Comparison of ENCODE assay signal across 22 cellular contexts in the genomic region with DNA sequence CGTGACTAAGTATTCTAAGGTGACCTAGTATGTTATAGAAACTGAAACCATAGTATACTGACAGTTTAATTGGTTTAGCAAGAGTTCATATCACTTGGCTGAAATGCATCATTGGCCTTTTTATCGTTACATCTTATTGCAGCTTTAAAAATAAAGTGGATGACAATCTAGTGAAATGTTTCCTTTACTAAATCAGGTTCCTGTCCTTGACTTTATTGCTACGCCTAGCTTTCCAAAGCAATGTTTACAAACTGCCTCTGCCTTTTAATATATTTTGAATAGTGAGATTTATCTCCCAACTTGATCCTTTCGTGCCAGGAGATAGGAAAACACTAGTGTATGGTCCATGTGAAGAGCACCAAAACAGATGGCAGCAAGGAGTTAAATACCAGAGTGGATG.
DNase-seq lines count a peak whose midpoint lies in the region; ATAC-seq, FAIRE-seq and TF ChIP-seq lines count a peak whose summit lies in the region.
"Had no signal": no experiment of that assay in that cellular context is flagged by ENCODE, and none has a peak within 500 bp of the region (broad histone marks: within the 10 kb centered on the region; RNA-seq: fewer than 3 reads in every experiment).

No MANE protein-coding gene starts in this region.

- no peak overlapping the region for H3K4me3 Mint-ChIP-seq in CD14-positive monocyte
- H3K4me3 Mint-ChIP-seq: CD4-positive, CD25-positive, alpha-beta regulatory T cell; IgD-negative memory B cell had no signal

- no TSS peak for BruUV-seq in GM12878 (replicated peaks; lab: Mats Ljungman, UMichigan)

- ATAC-seq in GM12878: peak; percentile 49; the same call in 2 of the 3 replicates
- ATAC-seq: HCT116 had no signal

- DNase-seq in DMS153 treated with DMSO at 0.1 percent for 48 hours (lab: John Stamatoyannopoulos, UW; ENCODE audit: unreplicated experiment) (peak; percentile 45), HEK293T (ENCODE audit: extremely low spot score) (no peak), GM12878 (ENCODE audit: low read depth, low spot score) (no peak), NCI-H526 treated with DMSO at 0.1 percent for 48 hours (lab: John Stamatoyannopoulos, UW) (no peak), CD14-positive monocyte (ENCODE audit: low spot score) (no peak)
- no peak for DNase-seq in effector CD4-positive, alpha-beta T cell
- DNase-seq: BE2C; CD4-positive, CD25-positive, alpha-beta regulatory T cell; DND-41; MV-4-11; NCI-H1694 treated with DMSO at 0.1 percent for 48 hours; NCI-H2081 treated with DMSO at 0.1 percent for 48 hours; NCI-H510A; NCI-H748 treated with DMSO at 0.1 percent for 48 hours; OCI-M1; SJCRH30 had no signal

- RAD21 ChIA-PET in GM12878 (lab: Charles Lee; ENCODE audit: unreplicated experiment): interaction anchor here (0.9 to 1.5 kb wide), 2 partner anchors 38 to 126 kb away, joined by 3 to 4 read pairs; no protein-coding TSS in a partner anchor

- 27% methylated on average over 4 of the region's 4 CpGs for WGBS in GM12878 (ENCODE audit: insufficient coverage, insufficient replicate concordance, low lambda C conversion rate, missing lambda C conversion rate)

- no peak overlapping the region for H3K4me3 ChIP-seq in GM12878
- peak overlapping the region; percentile 28 for H3K4me3 ChIP-seq in neural cell (ENCODE audit: low read length)
- H3K4me3 ChIP-seq: SJCRH30 had no signal

- H3K4me2 ChIP-seq in GM12878 (ENCODE audit: control insufficient read depth, insufficient read depth) (no peak overlapping the region), neural cell (ENCODE audit: low read length) (no peak overlapping the region)

- no peaks in the 10 kb centered on the region for H3K27me3 Mint-ChIP-seq in CD14-positive monocyte (ENCODE audit: low read depth in 3 of 3)
- H3K27me3 Mint-ChIP-seq: CD4-positive, CD25-positive, alpha-beta regulatory T cell had no signal

- POLR2A ChIA-PET in HEK293T (lab: Yijun Ruan, JAX) (interaction anchor here (1.6 kb wide), 1 partner anchor 81 kb away, joined by 5 read pairs; no protein-coding TSS in a partner anchor), GM12878 (lab: Charles Lee) (no interaction called here)

- H3K27ac Mint-ChIP-seq in CD14-positive monocyte: no peak overlapping the region
- H3K27ac Mint-ChIP-seq: CD4-positive, CD25-positive, alpha-beta regulatory T cell; IgD-negative memory B cell had no signal

- no peaks in the 10 kb centered on the region for H3K4me1 ChIP-seq in GM12878 (ENCODE audit: control insufficient read depth, insufficient read depth, low read length)
- H3K4me1 ChIP-seq: BE2C had no signal

- H3K9ac ChIP-seq in GM12878 (ENCODE audit: control insufficient read depth, insufficient read depth, low read length): no peak overlapping the region
- no peak overlapping the region for H3K9ac ChIP-seq in neural cell (ENCODE audit: low read length)

- H3F3A ChIP-seq in neural cell (ENCODE audit: insufficient read depth, low read length, poor library complexity, severe bottlenecking): no peaks in the 10 kb centered on the region

- H3K4me1 Mint-ChIP-seq in CD14-positive monocyte: no peaks in the 10 kb centered on the region

- TF ChIP-seq POLR2A in GM12878 (IDR thresholded peaks at IDR 0.05; ENCODE audit: low read depth, low read length): no peak

- H3K36me3 ChIP-seq in GM12878 (ENCODE audit: control insufficient read depth in 2 of 2, insufficient read depth in 2 of 2, low read length in 1 of 2): no peaks in the 10 kb centered on the region
- H3K36me3 ChIP-seq in neural cell (ENCODE audit: insufficient read depth, low read length): no peaks in the 10 kb centered on the region
- H3K36me3 ChIP-seq: BE2C, SJCRH30 had no signal

- H3K27ac ChIP-seq in GM12878 (ENCODE audit: control insufficient read depth, insufficient read depth) (no peak overlapping the region), neural cell (ENCODE audit: low read length) (no peak overlapping the region)
- H3K27ac ChIP-seq: SJCRH30 had no signal

- no peaks in the 10 kb centered on the region for H3K36me3 Mint-ChIP-seq in CD14-positive monocyte
- H3K36me3 Mint-ChIP-seq: CD4-positive, CD25-positive, alpha-beta regulatory T cell; IgD-negative memory B cell had no signal

- H3K9me3 Mint-ChIP-seq in CD14-positive monocyte: peaks cover 0 to 6% (median 0%) of the 10 kb centered on the region in 7 donors

- intact Hi-C loops in GM12878 (cut with micrococcal nuclease; ENCODE audit: unreplicated experiment) (no loop called here), CD14-positive monocyte (cut with micrococcal nuclease) (no loop called here)

- no peaks in the 10 kb centered on the region for H3K79me2 ChIP-seq in GM12878 (ENCODE audit: control insufficient read depth, insufficient read depth, low read length)
- H3K79me2 ChIP-seq in neural cell (replicated peaks; ENCODE audit: insufficient read depth, low read length): no peaks in the 10 kb centered on the region

- no peak overlapping the region for H2AFZ ChIP-seq in GM12878 (ENCODE audit: control insufficient read depth, low read depth, low read length)
- H2AFZ ChIP-seq in neural cell (ENCODE audit: low read depth, low read length): no peak overlapping the region

- in situ Hi-C loops in GM12878 (cut with MboI): no loop called here

- no peaks in the 10 kb centered on the region for H3K9me3 ChIP-seq in GM12878 (replicated peaks; ENCODE audit: control insufficient read depth, insufficient read depth, low read length)
- H3K9me3 ChIP-seq in neural cell (ENCODE audit: low read length): no peaks in the 10 kb centered on the region
- H3K9me3 ChIP-seq: BE2C, SJCRH30 had no signal

- no peaks in the 10 kb centered on the region for H3K9me2 ChIP-seq in neural cell (ENCODE audit: insufficient read depth, low read length)

- CTCF ChIA-PET in HEK293T (lab: Yijun Ruan, JAX): interaction anchor here (0.9 to 1.6 kb wide), 4 partner anchors 14 to 126 kb away, joined by 3 to 6 read pairs (median 4); no protein-coding TSS in a partner anchor
- CTCF ChIA-PET in GM12878 (lab: Yijun Ruan, JAX): interaction anchor here (0.9 to 1.3 kb wide), 2 partner anchors 79 to 120 kb away, joined by 3 to 4 read pairs; no protein-coding TSS in a partner anchor

- TF ChIP-seq EP300 in GM12878 (IDR thresholded peaks at IDR 0.05; ENCODE audit: borderline replicate concordance in 1 of 2, control insufficient read depth in 1 of 2, low read depth in 2 of 2, low read length in 2 of 2): no peak
- TF ChIP-seq EP300 in neural cell (conservative IDR thresholded peaks at IDR 0.05; ENCODE audit: poor library complexity, severe bottlenecking): no peak

- SMC1A ChIA-PET in GM12878 (lab: Charles Lee; ENCODE audit: uncharacterized antibody, unreplicated experiment): interaction anchor here (2.2 kb wide), 1 partner anchor 10 kb away, joined by 5 read pairs; no protein-coding TSS in a partner anchor

- H3K27me3 ChIP-seq in GM12878 (replicated peaks in 1 of 2; ENCODE audit: control insufficient read depth in 2 of 2, insufficient read depth in 2 of 2, low read length in 1 of 2) (no peaks in the 10 kb centered on the region), neural cell (ENCODE audit: insufficient read depth, low read depth, low read length) (no peaks in the 10 kb centered on the region)
- H3K27me3 ChIP-seq: BE2C, SJCRH30 had no signal

- FAIRE-seq in GM12878 (lab: Jason Lieb, UNC): no peak
- FAIRE-seq: GM12892, H1, RCC 7860 had no signal

- TF ChIP-seq CTCF in GM12878 (IDR thresholded peaks at IDR 0.05 in 2 of 3, conservative IDR thresholded peaks at IDR 0.05 in 1 of 3; ENCODE audit: control insufficient read depth in 2 of 3, extremely low read depth in 1 of 3, insufficient read depth in 1 of 3, low read depth in 3 of 3, low read length in 3 of 3) (no peak), neural cell (IDR thresholded peaks at IDR 0.05; ENCODE audit: poor library complexity, severe bottlenecking) (no peak), CD14-positive monocyte (IDR thresholded peaks at IDR 0.05) (no peak)

- no peak for TF ChIP-seq RAD21 in GM12878 (IDR thresholded peaks at IDR 0.05; ENCODE audit: insufficient read depth, low read depth, low read length)
- TF ChIP-seq RAD21 in neural cell (conservative IDR thresholded peaks at IDR 0.05): no peak

- H4K20me1 ChIP-seq in GM12878 (ENCODE audit: control insufficient read depth, insufficient read depth) (no peaks in the 10 kb centered on the region), neural cell (ENCODE audit: insufficient read depth) (no peaks in the 10 kb centered on the region)

TF ChIP-seq in HEK293T, 16 proteins besides CTCF, POLR2A, EP300 and RAD21 (continues in another document):
- TF ChIP-seq, protein P1, sequence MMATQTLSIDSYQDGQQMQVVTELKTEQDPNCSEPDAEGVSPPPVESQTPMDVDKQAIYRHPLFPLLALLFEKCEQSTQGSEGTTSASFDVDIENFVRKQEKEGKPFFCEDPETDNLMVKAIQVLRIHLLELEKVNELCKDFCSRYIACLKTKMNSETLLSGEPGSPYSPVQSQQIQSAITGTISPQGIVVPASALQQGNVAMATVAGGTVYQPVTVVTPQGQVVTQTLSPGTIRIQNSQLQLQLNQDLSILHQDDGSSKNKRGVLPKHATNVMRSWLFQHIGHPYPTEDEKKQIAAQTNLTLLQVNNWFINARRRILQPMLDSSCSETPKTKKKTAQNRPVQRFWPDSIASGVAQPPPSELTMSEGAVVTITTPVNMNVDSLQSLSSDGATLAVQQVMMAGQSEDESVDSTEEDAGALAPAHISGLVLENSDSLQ (IDR thresholded peaks at IDR 0.05): peak; percentile 84
- no peak for TF ChIP-seq ZNF384 (IDR thresholded peaks at IDR 0.05)

TF ChIP-seq in GM12878, 131 proteins besides CTCF, POLR2A, EP300 and RAD21:
- TF ChIP-seq MTA3 (IDR thresholded peaks at IDR 0.05; ENCODE audit: borderline replicate concordance, low read length): no peak
TF ChIP-seq in GM12878: peak in this region for 0.

TF ChIP-seq in neural cell, 6 proteins besides CTCF, POLR2A, EP300 and RAD21 (continues in another document):
- TF ChIP-seq TAF1 (IDR thresholded peaks at IDR 0.05; ENCODE audit: low read depth) (no peak), POLR2AphosphoS5 (IDR thresholded peaks at IDR 0.05) (no peak)
